Comparison of ENCODE assay signal across 8 cellular contexts in genomic region chr12:96048392-96048969, GRCh38. TPM values are rescaled to one million over a fixed set of nuclear protein-coding genes. Genes with fewer than 3 reads are reported as not detected.
DNase-seq lines count a peak whose midpoint lies in the region; ATAC-seq and TF ChIP-seq lines count a peak whose summit lies in the region.

No MANE protein-coding gene starts in this region.

- POLR2A ChIA-PET in MCF 10A (lab: Yijun Ruan, JAX), result interaction anchor here (0.7 to 2.6 kb wide), 9 partner anchors 9 to 326 kb away, joined by 3 to 22 read pairs (median 4); partner anchors contain the start of gene LTA4H
- POLR2A ChIA-PET in PC-3 (lab: Charles Lee; ENCODE audit: unreplicated experiment), result no interaction called here

- no peaks in the 10 kb centered on the region for H3K9me2 ChIP-seq in PC-3 (replicated peaks; ENCODE audit: low read length)

- WGBS in esophagus squamous epithelium, 2 donors, result 51 to 63% methylated on average over 5 of the region's 5 CpGs

- no peaks in the 10 kb centered on the region for H3K9me3 ChIP-seq in breast epithelium
- no peaks in the 10 kb centered on the region for H3K9me3 ChIP-seq in PC-3 (ENCODE audit: low read length)
- no peaks in the 10 kb centered on the region for H3K9me3 ChIP-seq in esophagus squamous epithelium

- H3K36me3 Mint-ChIP-seq in MCF 10A (ENCODE audit: insufficient read depth, unreplicated experiment) (no peaks in the 10 kb centered on the region), type B pancreatic cell (no peaks in the 10 kb centered on the region)

- H3K4me1 ChIP-seq in breast epithelium (peaks cover 0 to 6% of the 10 kb centered on the region in 2 donors), PC-3 (ENCODE audit: insufficient read depth, low read length) (peaks cover 53% of the 10 kb centered on the region), esophagus squamous epithelium (peaks cover 28 to 44% (median 30%) of the 10 kb centered on the region in 3 donors)

- H3K27me3 ChIP-seq in breast epithelium (no peaks in the 10 kb centered on the region), PC-3 (ENCODE audit: low read length) (no peaks in the 10 kb centered on the region), esophagus squamous epithelium (no peaks in the 10 kb centered on the region)

- CTCF ChIA-PET in MCF 10A (lab: Yijun Ruan, JAX), result interaction anchor here (0.8 to 1.6 kb wide), 5 partner anchors 10 to 352 kb away, joined by 3 to 9 read pairs (median 3); partner anchors contain the start of gene CDK17
- CTCF ChIA-PET in PC-3 (lab: Charles Lee), result interaction anchor here (0.6 kb wide), 1 partner anchor 13 kb away, joined by 3 read pairs; no protein-coding TSS in a partner anchor

- no peak for TF ChIP-seq CTCF in MCF 10A (IDR thresholded peaks at IDR 0.05; ENCODE audit: unreplicated experiment)
- no peak for TF ChIP-seq CTCF in breast epithelium (IDR thresholded peaks at IDR 0.05)
- TF ChIP-seq CTCF in PC-3 (conservative IDR thresholded peaks at IDR 0.05; ENCODE audit: low read depth, low read length), result no peak
- TF ChIP-seq CTCF in esophagus squamous epithelium (IDR thresholded peaks at IDR 0.05), result no peak
- TF ChIP-seq CTCF in type B pancreatic cell (conservative IDR thresholded peaks at IDR 0.05), result no peak

- H3K79me2 ChIP-seq in PC-3 (ENCODE audit: low read length), result no peaks in the 10 kb centered on the region

- peak; percentile 40 for DNase-seq in MCF 10A (ENCODE audit: unreplicated experiment)
- DNase-seq in breast epithelium (ENCODE audit: low spot score in 2 of 2), result no peak
- peak; percentile 91 for DNase-seq in PC-3
- DNase-seq in esophagus squamous epithelium (lab: John Stamatoyannopoulos, UW), result no peak
- DNase-seq in type B pancreatic cell (ENCODE audit: extremely low spot score, unreplicated experiment), result no peak
- DNase-seq in SKM-1 (lab: John Stamatoyannopoulos, UW; ENCODE audit: unreplicated experiment), result no peak
- no peak for DNase-seq in GM19238 (ENCODE audit: insufficient read length, low spot score)

- no peak overlapping the region for H2AFZ ChIP-seq in PC-3 (ENCODE audit: low read length)

- H4K20me1 ChIP-seq in PC-3 (ENCODE audit: low read length), result no peaks in the 10 kb centered on the region

- intact Hi-C loops in MCF 10A (cut with micrococcal nuclease), result no loop called here
- intact Hi-C loops in breast epithelium (cut with DNase I; ENCODE audit: low total_unique reads), result no loop called here
- intact Hi-C loops in PC-3 (cut with micrococcal nuclease), result loop anchor here (5.0 kb wide), 2 partner anchors 149 to 169 kb away; no protein-coding TSS in a partner anchor
- intact Hi-C loops in esophagus squamous epithelium (cut with DNase I), result no loop called here

- peak overlapping the region; percentile 59 for H3K4me3 Mint-ChIP-seq in MCF 10A (ENCODE audit: unreplicated experiment)
- peak overlapping the region; percentile 3 for H3K4me3 Mint-ChIP-seq in type B pancreatic cell

- peaks cover 20% of the 10 kb centered on the region for H3F3A ChIP-seq in PC-3 (ENCODE audit: low read length, unreplicated experiment)

- peak overlapping the region; percentile 84 for H3K4me2 ChIP-seq in PC-3 (ENCODE audit: low read length)

- H3K36me3 ChIP-seq in breast epithelium (no peaks in the 10 kb centered on the region), PC-3 (ENCODE audit: low read depth, low read length) (no peaks in the 10 kb centered on the region), esophagus squamous epithelium (no peaks in the 10 kb centered on the region)

- H3K4me3 ChIP-seq in breast epithelium (no peak overlapping the region), PC-3 (ENCODE audit: low read length) (peak overlapping the region; percentile 61), esophagus squamous epithelium (no peak overlapping the region)

- H3K27ac Mint-ChIP-seq in MCF 10A (ENCODE audit: low read depth, unreplicated experiment), result peak overlapping the region; percentile 83
- H3K27ac Mint-ChIP-seq in type B pancreatic cell, result peak overlapping the region; percentile 21

- BruUV-seq in MCF 10A (replicated peaks; lab: Mats Ljungman, UMichigan) (no TSS peak), PC-3 (replicated peaks; lab: Mats Ljungman, UMichigan) (no TSS peak)

- H3K9me3 Mint-ChIP-seq in MCF 10A (ENCODE audit: unreplicated experiment), result no peaks in the 10 kb centered on the region
- no peaks in the 10 kb centered on the region for H3K9me3 Mint-ChIP-seq in type B pancreatic cell

- peak overlapping the region; percentile 80 for H3K9ac ChIP-seq in PC-3 (ENCODE audit: low read length)

- TF ChIP-seq POLR2A in breast epithelium (IDR thresholded peaks at IDR 0.05) (no peak), esophagus squamous epithelium (IDR thresholded peaks at IDR 0.05) (no peak)

- no peaks in the 10 kb centered on the region for H3K27me3 Mint-ChIP-seq in MCF 10A (ENCODE audit: insufficient read depth, unreplicated experiment)
- H3K27me3 Mint-ChIP-seq in type B pancreatic cell, result peaks cover 3% of the 10 kb centered on the region

- ATAC-seq in PC-3 (peak; percentile 83), GM21526 (IDR thresholded peaks at IDR 0.05; ENCODE audit: low FRiP score, unreplicated experiment) (no peak)

- H3K27ac ChIP-seq in breast epithelium (no peak overlapping the region), PC-3 (ENCODE audit: low read length) (peak overlapping the region; percentile 98), esophagus squamous epithelium (peak overlapping the region; percentile 75 to 87 (median 84))

- H3K4me1 Mint-ChIP-seq in MCF 10A (ENCODE audit: insufficient read depth, unreplicated experiment) (peaks cover 36% of the 10 kb centered on the region), type B pancreatic cell (ENCODE audit: unreplicated experiment) (peaks cover 20% of the 10 kb centered on the region)

RNA-seq across cellular contexts. Expression of gene LTA4H, which starts 13.1 kb away (rescaled TPM):
- 52.3 and 66.0 TPM in 2 replicates for total RNA-seq in MCF 10A (2022)
- 10 to 100 TPM; 66.5 to 94.5 (median 67.4) TPM for total RNA-seq in breast epithelium
- total RNA-seq in PC-3 (2014; rRNA removed), result 53.5 and 58.4 TPM in 2 replicates
- 100 to 1,000 TPM; 105 to 235 (median 123) TPM for total RNA-seq in esophagus squamous epithelium
- 68.1 and 117 TPM in 2 replicates for total RNA-seq in type B pancreatic cell (ENCODE audit: low replicate concordance)

RNA-seq across cellular contexts. Expression of gene HAL, which starts 52.3 kb away (rescaled TPM):
- total RNA-seq in MCF 10A (2022), result 0.27 and 1.1 TPM in 2 replicates
- total RNA-seq in breast epithelium, result 1 to 10 TPM in 1 of 3 donors, under 1 TPM in 2; 0.59 to 4.3 (median 0.98) TPM
- total RNA-seq in PC-3 (2014; rRNA removed), result 0.23 and 1.5 TPM in 2 replicates
- total RNA-seq in esophagus squamous epithelium, result 1 to 10 TPM in 1 of 4 donors, under 1 TPM in 3; 0.21 to 2.2 (median 0.32) TPM
- total RNA-seq in type B pancreatic cell (ENCODE audit: low replicate concordance), result 2.1 and 3.8 TPM in 2 replicates

Comparison
In these comparisons a context has a peak if more than half of its experiments do, and no peak if none do; other contexts are left out.
1. DNase-seq: peak in MCF 10A (single experiment) and PC-3 (single experiment); none in breast epithelium (0 of 2), esophagus squamous epithelium (single experiment), type B pancreatic cell (single experiment), SKM-1 (single experiment) and GM19238 (single experiment).
2. H3K27ac ChIP-seq: peak in PC-3 (single experiment) and esophagus squamous epithelium (4 of 4); none in breast epithelium (0 of 2).